ENCODE assay signal across 1 cellular context in genomic region chr12:76595056-76595455, GRCh38.
TF ChIP-seq lines count a peak whose summit lies in the region.

No MANE protein-coding gene starts in this region.

TF ChIP-seq in H1, 55 proteins besides CTCF, POLR2A, EP300 and RAD21 (continued from another document):
- TF ChIP-seq ATF2 (IDR thresholded peaks at IDR 0.05; ENCODE audit: low read length) (no peak), TAF1 (IDR thresholded peaks at IDR 0.05; ENCODE audit: low read depth, low read length) (no peak), FOSL1 (IDR thresholded peaks at IDR 0.05; ENCODE audit: insufficient read depth, low read depth, low read length) (no peak), EGR1 (IDR thresholded peaks at IDR 0.05; ENCODE audit: borderline replicate concordance, low read depth, low read length) (no peak), PHF8 (conservative IDR thresholded peaks at IDR 0.05; ENCODE audit: low read depth, low read length) (no peak), NRF1 (IDR thresholded peaks at IDR 0.05; ENCODE audit: low read depth, low read length) (no peak), SRF (IDR thresholded peaks at IDR 0.05; ENCODE audit: low read depth, low read length) (no peak), CTBP2 (IDR thresholded peaks at IDR 0.05; ENCODE audit: borderline replicate concordance, insufficient read depth, insufficient read length, low read length) (no peak), KDM1A (IDR thresholded peaks at IDR 0.05; ENCODE audit: borderline replicate concordance, low read length) (no peak)
TF ChIP-seq in H1: peak in this region for 0.
